1 cellular context compared by ENCODE assay signal in the genomic region with DNA sequence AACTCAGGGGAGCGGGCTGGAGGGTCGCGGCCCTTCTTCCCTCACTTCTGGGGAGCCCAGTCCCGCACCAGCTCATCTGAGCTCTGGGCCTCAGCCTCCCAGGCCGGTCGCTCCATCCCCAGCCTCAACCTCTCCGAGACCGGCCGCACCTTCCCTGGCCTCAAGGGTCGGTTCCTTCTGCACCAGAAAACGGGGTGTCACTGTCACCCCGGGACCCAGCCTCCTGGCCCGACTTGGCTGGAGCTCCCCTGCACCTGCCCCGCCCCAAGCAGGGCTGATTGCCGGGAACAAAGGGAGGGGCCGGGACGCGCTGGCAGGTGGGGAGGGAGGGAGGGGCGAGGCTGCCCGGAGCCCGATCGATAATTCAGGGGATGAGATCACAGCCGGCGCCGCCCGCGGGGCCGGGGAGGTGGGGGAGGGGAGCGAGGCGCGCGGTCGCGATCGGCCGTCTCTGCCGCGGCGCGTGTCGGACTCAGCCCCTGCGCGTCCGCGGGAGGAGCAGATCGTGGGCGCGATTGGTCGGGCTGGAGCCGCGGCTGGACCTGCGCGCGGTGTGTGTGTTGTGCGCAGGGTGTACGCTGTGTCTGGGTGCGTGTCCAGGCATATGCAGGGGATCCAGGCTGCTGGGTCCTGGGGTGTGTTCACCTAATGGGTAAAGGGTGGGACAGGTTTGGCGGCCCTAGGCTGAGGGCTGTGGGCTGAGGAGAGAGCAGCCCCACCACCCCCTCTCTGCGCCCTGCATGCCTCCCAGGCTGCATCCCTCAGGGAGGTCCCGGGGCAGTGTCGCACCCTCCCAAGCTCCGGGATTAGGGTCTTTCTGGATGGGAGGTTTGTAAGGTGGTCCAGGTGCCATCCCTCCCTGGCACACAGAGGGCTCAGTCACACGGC.
TF ChIP-seq lines count a peak whose summit lies in the region.

No MANE protein-coding gene starts in this region.

TF ChIP-seq in A549, 52 proteins besides CTCF, POLR2A, EP300 and RAD21 (continued from another document):
- TF ChIP-seq, protein P1, sequence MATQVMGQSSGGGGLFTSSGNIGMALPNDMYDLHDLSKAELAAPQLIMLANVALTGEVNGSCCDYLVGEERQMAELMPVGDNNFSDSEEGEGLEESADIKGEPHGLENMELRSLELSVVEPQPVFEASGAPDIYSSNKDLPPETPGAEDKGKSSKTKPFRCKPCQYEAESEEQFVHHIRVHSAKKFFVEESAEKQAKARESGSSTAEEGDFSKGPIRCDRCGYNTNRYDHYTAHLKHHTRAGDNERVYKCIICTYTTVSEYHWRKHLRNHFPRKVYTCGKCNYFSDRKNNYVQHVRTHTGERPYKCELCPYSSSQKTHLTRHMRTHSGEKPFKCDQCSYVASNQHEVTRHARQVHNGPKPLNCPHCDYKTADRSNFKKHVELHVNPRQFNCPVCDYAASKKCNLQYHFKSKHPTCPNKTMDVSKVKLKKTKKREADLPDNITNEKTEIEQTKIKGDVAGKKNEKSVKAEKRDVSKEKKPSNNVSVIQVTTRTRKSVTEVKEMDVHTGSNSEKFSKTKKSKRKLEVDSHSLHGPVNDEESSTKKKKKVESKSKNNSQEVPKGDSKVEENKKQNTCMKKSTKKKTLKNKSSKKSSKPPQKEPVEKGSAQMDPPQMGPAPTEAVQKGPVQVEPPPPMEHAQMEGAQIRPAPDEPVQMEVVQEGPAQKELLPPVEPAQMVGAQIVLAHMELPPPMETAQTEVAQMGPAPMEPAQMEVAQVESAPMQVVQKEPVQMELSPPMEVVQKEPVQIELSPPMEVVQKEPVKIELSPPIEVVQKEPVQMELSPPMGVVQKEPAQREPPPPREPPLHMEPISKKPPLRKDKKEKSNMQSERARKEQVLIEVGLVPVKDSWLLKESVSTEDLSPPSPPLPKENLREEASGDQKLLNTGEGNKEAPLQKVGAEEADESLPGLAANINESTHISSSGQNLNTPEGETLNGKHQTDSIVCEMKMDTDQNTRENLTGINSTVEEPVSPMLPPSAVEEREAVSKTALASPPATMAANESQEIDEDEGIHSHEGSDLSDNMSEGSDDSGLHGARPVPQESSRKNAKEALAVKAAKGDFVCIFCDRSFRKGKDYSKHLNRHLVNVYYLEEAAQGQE (IDR thresholded peaks at IDR 0.05), result no peak
- TF ChIP-seq BHLHE40 (IDR thresholded peaks at IDR 0.05; ENCODE audit: low read depth, low read length) (no peak), FOSB (CRISPR knock-in tag; IDR thresholded peaks at IDR 0.05) (no peak), HOXA7 (CRISPR knock-in tag; IDR thresholded peaks at IDR 0.05) (no peak)
- TF ChIP-seq, protein P2, sequence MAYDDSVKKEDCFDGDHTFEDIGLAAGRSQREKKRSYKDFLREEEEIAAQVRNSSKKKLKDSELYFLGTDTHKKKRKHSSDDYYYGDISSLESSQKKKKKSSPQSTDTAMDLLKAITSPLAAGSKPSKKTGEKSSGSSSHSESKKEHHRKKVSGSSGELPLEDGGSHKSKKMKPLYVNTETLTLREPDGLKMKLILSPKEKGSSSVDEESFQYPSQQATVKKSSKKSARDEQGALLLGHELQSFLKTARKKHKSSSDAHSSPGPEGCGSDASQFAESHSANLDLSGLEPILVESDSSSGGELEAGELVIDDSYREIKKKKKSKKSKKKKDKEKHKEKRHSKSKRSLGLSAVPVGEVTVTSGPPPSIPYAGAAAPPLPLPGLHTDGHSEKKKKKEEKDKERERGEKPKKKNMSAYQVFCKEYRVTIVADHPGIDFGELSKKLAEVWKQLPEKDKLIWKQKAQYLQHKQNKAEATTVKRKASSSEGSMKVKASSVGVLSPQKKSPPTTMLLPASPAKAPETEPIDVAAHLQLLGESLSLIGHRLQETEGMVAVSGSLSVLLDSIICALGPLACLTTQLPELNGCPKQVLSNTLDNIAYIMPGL (CRISPR knock-in tag; IDR thresholded peaks at IDR 0.05; ENCODE audit: borderline replicate concordance), result no peak
